ENCODE assay signal across 1 cellular context in genomic region chr1:29672955-29673507, GRCh38.
TF ChIP-seq lines count a peak whose summit lies in the region.

No MANE protein-coding gene starts in this region.

TF ChIP-seq in K562, 482 proteins besides CTCF, POLR2A, EP300 and RAD21:
- no peak for TF ChIP-seq ELK3 (CRISPR knock-in tag; IDR thresholded peaks at IDR 0.05)
- TF ChIP-seq ZFP36 (IDR thresholded peaks at IDR 0.05; ENCODE audit: low read depth, low read length, partially characterized antibody) = peak; percentile 31
- TF ChIP-seq, protein P1, sequence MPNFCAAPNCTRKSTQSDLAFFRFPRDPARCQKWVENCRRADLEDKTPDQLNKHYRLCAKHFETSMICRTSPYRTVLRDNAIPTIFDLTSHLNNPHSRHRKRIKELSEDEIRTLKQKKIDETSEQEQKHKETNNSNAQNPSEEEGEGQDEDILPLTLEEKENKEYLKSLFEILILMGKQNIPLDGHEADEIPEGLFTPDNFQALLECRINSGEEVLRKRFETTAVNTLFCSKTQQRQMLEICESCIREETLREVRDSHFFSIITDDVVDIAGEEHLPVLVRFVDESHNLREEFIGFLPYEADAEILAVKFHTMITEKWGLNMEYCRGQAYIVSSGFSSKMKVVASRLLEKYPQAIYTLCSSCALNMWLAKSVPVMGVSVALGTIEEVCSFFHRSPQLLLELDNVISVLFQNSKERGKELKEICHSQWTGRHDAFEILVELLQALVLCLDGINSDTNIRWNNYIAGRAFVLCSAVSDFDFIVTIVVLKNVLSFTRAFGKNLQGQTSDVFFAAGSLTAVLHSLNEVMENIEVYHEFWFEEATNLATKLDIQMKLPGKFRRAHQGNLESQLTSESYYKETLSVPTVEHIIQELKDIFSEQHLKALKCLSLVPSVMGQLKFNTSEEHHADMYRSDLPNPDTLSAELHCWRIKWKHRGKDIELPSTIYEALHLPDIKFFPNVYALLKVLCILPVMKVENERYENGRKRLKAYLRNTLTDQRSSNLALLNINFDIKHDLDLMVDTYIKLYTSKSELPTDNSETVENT (CRISPR knock-in tag; IDR thresholded peaks at IDR 0.05) = no peak
- peak; percentile 28; the same call in 1 of the 2 replicates for TF ChIP-seq BCOR (IDR thresholded peaks at IDR 0.05)
- no peak for TF ChIP-seq RFX1 (IDR thresholded peaks at IDR 0.05)
- TF ChIP-seq, protein P2, sequence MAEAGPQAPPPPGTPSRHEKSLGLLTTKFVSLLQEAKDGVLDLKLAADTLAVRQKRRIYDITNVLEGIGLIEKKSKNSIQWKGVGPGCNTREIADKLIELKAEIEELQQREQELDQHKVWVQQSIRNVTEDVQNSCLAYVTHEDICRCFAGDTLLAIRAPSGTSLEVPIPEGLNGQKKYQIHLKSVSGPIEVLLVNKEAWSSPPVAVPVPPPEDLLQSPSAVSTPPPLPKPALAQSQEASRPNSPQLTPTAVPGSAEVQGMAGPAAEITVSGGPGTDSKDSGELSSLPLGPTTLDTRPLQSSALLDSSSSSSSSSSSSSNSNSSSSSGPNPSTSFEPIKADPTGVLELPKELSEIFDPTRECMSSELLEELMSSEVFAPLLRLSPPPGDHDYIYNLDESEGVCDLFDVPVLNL (CRISPR knock-in tag; IDR thresholded peaks at IDR 0.05; ENCODE audit: low read depth) = no peak
- no peak for TF ChIP-seq ZC3H11A (IDR thresholded peaks at IDR 0.05; ENCODE audit: low read depth, low read length)
- TF ChIP-seq PPARD (CRISPR knock-in tag; IDR thresholded peaks at IDR 0.05) = no peak
